9 cellular contexts compared by ENCODE assay signal in the genomic region with DNA sequence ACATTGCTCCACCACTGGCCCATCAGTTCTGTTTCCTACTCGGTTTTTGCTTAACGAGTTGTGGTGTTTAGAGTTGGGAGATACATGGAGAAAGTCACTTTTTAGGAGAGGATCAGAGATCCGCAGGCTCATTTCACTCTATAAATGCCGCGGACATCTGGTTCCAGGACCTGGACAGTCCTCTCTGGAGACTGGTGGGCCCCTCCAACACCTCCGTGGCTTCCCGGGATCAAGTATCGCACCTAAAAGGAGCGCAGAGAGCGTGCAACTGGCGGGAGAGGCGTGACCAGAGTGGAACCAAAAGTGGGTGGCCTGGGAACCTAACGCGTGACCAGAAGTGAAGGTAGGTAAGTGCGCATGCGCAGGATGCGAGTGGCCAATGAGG. TPM values are rescaled to one million over a fixed set of nuclear protein-coding genes. Genes with fewer than 3 reads are reported as not detected.
DNase-seq lines count a peak whose midpoint lies in the region; ATAC-seq and TF ChIP-seq lines count a peak whose summit lies in the region.
"Had no signal": no experiment of that assay in that cellular context is flagged by ENCODE, and none has a peak within 500 bp of the region (broad histone marks: within the 10 kb centered on the region; RNA-seq: fewer than 3 reads in every experiment).

No MANE protein-coding gene starts in this region.

- H3K9me3 Mint-ChIP-seq in type B pancreatic cell: no peaks in the 10 kb centered on the region

- H3K27me3 Mint-ChIP-seq in type B pancreatic cell: no peaks in the 10 kb centered on the region

- in situ Hi-C loops in ACHN (cut with HindIII; ENCODE audit: low pct_ligation_motif_present, low pct_unique_long_range_greater_than_20kb, low sequenced_read_pairs): no loop called here

- peak overlapping the region; percentile 81 for H3K4me3 ChIP-seq in GM12865 (ENCODE audit: low read depth, low read length)

- no peak overlapping the region for H3K27ac Mint-ChIP-seq in type B pancreatic cell

- H3K4me3 Mint-ChIP-seq in type B pancreatic cell: no peak overlapping the region

- peaks cover 5% of the 10 kb centered on the region for H3K36me3 Mint-ChIP-seq in type B pancreatic cell

- no peak for TF ChIP-seq CTCF in GM12865 (IDR thresholded peaks at IDR 0.05; ENCODE audit: insufficient read depth, low read depth, low read length, missing control alignments)
- no peak for TF ChIP-seq CTCF in omental fat pad (IDR thresholded peaks at IDR 0.05)
- TF ChIP-seq CTCF in type B pancreatic cell (conservative IDR thresholded peaks at IDR 0.05): no peak

- peaks cover 7% of the 10 kb centered on the region for H3K4me1 Mint-ChIP-seq in type B pancreatic cell (ENCODE audit: unreplicated experiment)

- DNase-seq in ACHN (peak; percentile 88), GM12865 (ENCODE audit: low read depth) (peak; percentile 94), NCI-H1436 (lab: John Stamatoyannopoulos, UW) (peak; percentile 79), foreskin melanocyte (peak; percentile 82), omental fat pad (ENCODE audit: low spot score) (peak; percentile 97), type B pancreatic cell (ENCODE audit: extremely low spot score, unreplicated experiment) (peak; percentile 80)
- DNase-seq in activated CD8-positive, alpha-beta memory T cell treated with anti-CD3 and anti-CD28 coated beads, Interleukin-2, amount 50 U/mL, for 24 hours (ENCODE audit: extremely low read depth): peak; percentile 44

- ATAC-seq in HG02763 (IDR thresholded peaks at IDR 0.05; ENCODE audit: unreplicated experiment) (peak; percentile 79), omental fat pad (ENCODE audit: low FRiP score) (no peak)

RNA-seq across cellular contexts. Expression of a gene that starts 9.9 kb away (rescaled TPM):
- total RNA-seq in omental fat pad (under 1 TPM in 1 of 4 donors, not detected in 3; 0.88 TPM), type B pancreatic cell (ENCODE audit: low replicate concordance) (1.6 and 3.9 TPM in 2 replicates)
- total RNA-seq: T-helper 2 cell treated with Interferon-gamma antibody and Interleukin-4, amounts not matched to agents 100 ng/mL and 5 ng/mL, for 36 hours had no signal

Comparison
In these comparisons a context has a peak if more than half of its experiments do, and no peak if none do; other contexts are left out.
1. DNase-seq: peak in every context shown above with its lines; median percentile 97 in omental fat pad; 94 in GM12865; 88 in ACHN; 82 in foreskin melanocyte; 80 in type B pancreatic cell; 79 in NCI-H1436; 44 in activated CD8-positive, alpha-beta memory T cell treated with anti-CD3 and anti-CD28 coated beads, Interleukin-2, amount 50 U/mL, for 24 hours.